8 cellular contexts compared by ENCODE assay signal in genomic region chr7:79176859-79177477, GRCh38.
A peak's percentile ranks its signal among the peaks of the same experiment; 100 is the strongest.
DNase-seq lines count a peak whose midpoint lies in the region; ATAC-seq, FAIRE-seq and TF ChIP-seq lines count a peak whose summit lies in the region.

No MANE protein-coding gene starts in this region.

- 16% methylated on average over 8 of the region's 8 CpGs for WGBS in mammary epithelial cell (ENCODE audit: low coverage, missing lambda C conversion rate)
- WGBS in HepG2 (ENCODE audit: low lambda C conversion rate) = 19% methylated on average over 8 of the region's 8 CpGs

- H3K9ac ChIP-seq in mammary epithelial cell (ENCODE audit: insufficient read depth, low read length) = no peak overlapping the region
- no peak overlapping the region for H3K9ac ChIP-seq in HepG2 (ENCODE audit: insufficient read depth, low read depth, low read length)

- H3K36me3 ChIP-seq in mammary epithelial cell (ENCODE audit: insufficient read depth, low read length) (no peaks in the 10 kb centered on the region), HepG2 (replicated peaks in 1 of 2; ENCODE audit: control insufficient read depth in 1 of 2, insufficient read depth in 2 of 2, low read length in 2 of 2) (no peaks in the 10 kb centered on the region)

- TF ChIP-seq CTCF in mammary epithelial cell (conservative IDR thresholded peaks at IDR 0.05 in 1 of 2, IDR thresholded peaks at IDR 0.05 in 1 of 2; ENCODE audit: extremely low read depth in 1 of 2, insufficient read depth in 1 of 2, low read depth in 1 of 2, low read length in 2 of 2) (peak; percentile 68 to 76), HepG2 (CRISPR knock-in tag; IDR thresholded peaks at IDR 0.05) (peak; percentile 63)

- no peaks in the 10 kb centered on the region for H3K9me3 ChIP-seq in mammary epithelial cell (replicated peaks; ENCODE audit: insufficient read depth, low read length)
- no peaks in the 10 kb centered on the region for H3K9me3 ChIP-seq in HepG2 (ENCODE audit: low read length)

- TF ChIP-seq RAD21 in HepG2 (CRISPR knock-in tag; IDR thresholded peaks at IDR 0.05) = no peak

- POLR2A ChIA-PET in HepG2 (lab: Yijun Ruan, JAX) = no interaction called here
- POLR2A ChIA-PET in activated CD8-positive, alpha-beta T cell treated with anti-CD3 and anti-CD28 coated beads, Interleukin-2, amount 10 ng/mL, durations not matched to agents 7 days and 5 days (lab: Charles Lee) = no interaction called here

- H3K27ac ChIP-seq in mammary epithelial cell (ENCODE audit: insufficient read depth, low read depth, low read length) (no peak overlapping the region), HepG2 (ENCODE audit: extremely low read length, insufficient read depth, low read length) (no peak overlapping the region)

- H3K27ac Mint-ChIP-seq in stimulated activated memory B cell treated with anti-CD40 and anti-IgM and Interleukin-4, amounts not matched to agents 10 μg/mL and 1 μg/mL and 100 μg/mL, for 72 hours = no peak overlapping the region
- H3K27ac Mint-ChIP-seq in activated CD8-positive, alpha-beta T cell treated with anti-CD3 and anti-CD28 coated beads, Interleukin-2, amount 10 ng/mL, durations not matched to agents 7 days and 5 days = no peak overlapping the region

- H3K4me1 Mint-ChIP-seq in stimulated activated memory B cell treated with anti-CD40 and anti-IgM and Interleukin-4, amounts not matched to agents 10 μg/mL and 1 μg/mL and 100 μg/mL, for 72 hours = no peaks in the 10 kb centered on the region
- H3K4me1 Mint-ChIP-seq in activated CD8-positive, alpha-beta T cell treated with anti-CD3 and anti-CD28 coated beads, Interleukin-2, amount 10 ng/mL, durations not matched to agents 7 days and 5 days (ENCODE audit: low read depth) = no peaks in the 10 kb centered on the region

- intact Hi-C loops in mammary epithelial cell (cut with micrococcal nuclease) = loop anchor here (2.0 to 5.0 kb wide), 4 partner anchors 245 to 1155 kb away; no protein-coding TSS in a partner anchor
- intact Hi-C loops in HepG2 (cut with micrococcal nuclease; ENCODE audit: unreplicated experiment) = loop anchor here (2.0 to 5.0 kb wide), 2 partner anchors 590 to 666 kb away; no protein-coding TSS in a partner anchor

- in situ Hi-C loops in mammary epithelial cell (cut with MboI; ENCODE audit: low sequenced_read_pairs in 2 of 2) = no loop called here
- in situ Hi-C loops in HepG2 (cut with HindIII; ENCODE audit: extremely low pct_ligation_motif_present, low pct_unique_long_range_greater_than_20kb) = no loop called here

- ATAC-seq in HG02981 (IDR thresholded peaks at IDR 0.05; ENCODE audit: unreplicated experiment) (peak; percentile 55), HepG2 (no peak)
- no peak for ATAC-seq in stimulated activated memory B cell treated with anti-CD40 and anti-IgM and Interleukin-4, amounts not matched to agents 10 μg/mL and 1 μg/mL and 100 μg/mL, for 72 hours
- no peak for ATAC-seq in activated CD8-positive, alpha-beta T cell treated with anti-CD3 and anti-CD28 coated beads, Interleukin-2, amount 10 ng/mL, durations not matched to agents 7 days and 5 days

- H4K20me1 ChIP-seq in mammary epithelial cell (ENCODE audit: insufficient read depth, low read length) = no peaks in the 10 kb centered on the region
- no peaks in the 10 kb centered on the region for H4K20me1 ChIP-seq in HepG2 (ENCODE audit: insufficient read depth, low read length)

- H2AFZ ChIP-seq in mammary epithelial cell (ENCODE audit: low read depth, low read length) (peak overlapping the region; percentile 71), HepG2 (ENCODE audit: low read length) (no peak overlapping the region)

- dilution Hi-C loops in mammary epithelial cell (cut with HindIII; ENCODE audit: low sequenced_read_pairs) = no loop called here

- no peaks in the 10 kb centered on the region for H3K27me3 ChIP-seq in mammary epithelial cell (ENCODE audit: insufficient read depth, low read length)
- H3K27me3 ChIP-seq in HepG2 (ENCODE audit: control insufficient read depth in 1 of 2, insufficient read depth in 2 of 2, low read length in 2 of 2) = no peaks in the 10 kb centered on the region

- no peak for TF ChIP-seq EP300 in HepG2 (IDR thresholded peaks at IDR 0.05; ENCODE audit: low read depth in 2 of 2, low read length in 2 of 2)
- TF ChIP-seq EP300 in HepG2 (CRISPR knock-in tag; IDR thresholded peaks at IDR 0.05; ENCODE audit: borderline replicate concordance) = no peak

- H3K27me3 Mint-ChIP-seq in stimulated activated memory B cell treated with anti-CD40 and anti-IgM and Interleukin-4, amounts not matched to agents 10 μg/mL and 1 μg/mL and 100 μg/mL, for 72 hours = no peaks in the 10 kb centered on the region
- H3K27me3 Mint-ChIP-seq in activated CD8-positive, alpha-beta T cell treated with anti-CD3 and anti-CD28 coated beads, Interleukin-2, amount 10 ng/mL, durations not matched to agents 7 days and 5 days (ENCODE audit: low read depth) = no peaks in the 10 kb centered on the region

- no peaks in the 10 kb centered on the region for H3K36me3 Mint-ChIP-seq in stimulated activated memory B cell treated with anti-CD40 and anti-IgM and Interleukin-4, amounts not matched to agents 10 μg/mL and 1 μg/mL and 100 μg/mL, for 72 hours
- H3K36me3 Mint-ChIP-seq in activated CD8-positive, alpha-beta T cell treated with anti-CD3 and anti-CD28 coated beads, Interleukin-2, amount 10 ng/mL, durations not matched to agents 7 days and 5 days (ENCODE audit: low read depth) = no peaks in the 10 kb centered on the region

- no peak overlapping the region for H3K4me3 Mint-ChIP-seq in stimulated activated memory B cell treated with anti-CD40 and anti-IgM and Interleukin-4, amounts not matched to agents 10 μg/mL and 1 μg/mL and 100 μg/mL, for 72 hours
- H3K4me3 Mint-ChIP-seq in activated CD8-positive, alpha-beta T cell treated with anti-CD3 and anti-CD28 coated beads, Interleukin-2, amount 10 ng/mL, durations not matched to agents 7 days and 5 days = no peak overlapping the region

- H3K4me1 ChIP-seq in mammary epithelial cell (ENCODE audit: insufficient read depth, low read length) (peaks cover under 1% of the 10 kb centered on the region), HepG2 (ENCODE audit: insufficient read depth, low read length) (no peaks in the 10 kb centered on the region)

- no peaks in the 10 kb centered on the region for H3K9me3 Mint-ChIP-seq in stimulated activated memory B cell treated with anti-CD40 and anti-IgM and Interleukin-4, amounts not matched to agents 10 μg/mL and 1 μg/mL and 100 μg/mL, for 72 hours
- no peaks in the 10 kb centered on the region for H3K9me3 Mint-ChIP-seq in activated CD8-positive, alpha-beta T cell treated with anti-CD3 and anti-CD28 coated beads, Interleukin-2, amount 10 ng/mL, durations not matched to agents 7 days and 5 days (ENCODE audit: insufficient read depth)

- peak overlapping the region; percentile 34 for H3K4me2 ChIP-seq in mammary epithelial cell (ENCODE audit: insufficient read depth, low read depth, low read length)
- H3K4me2 ChIP-seq in HepG2 (ENCODE audit: low read depth, low read length) = 0 out of 2 replicates have a peak overlapping the region, but pooled peaks have one; percentile 3

- no peak overlapping the region for H3K4me3 ChIP-seq in mammary epithelial cell (replicated peaks in 1 of 3; ENCODE audit: insufficient read depth in 1 of 3, low read depth in 2 of 3, low read length in 3 of 3)
- no peak overlapping the region for H3K4me3 ChIP-seq in HepG2 (replicated peaks in 1 of 3; ENCODE audit: insufficient read depth in 1 of 3, low read depth in 2 of 3, low read length in 3 of 3)

- TSS peak; percentile 82 for BruUV-seq in mammary epithelial cell (replicated peaks; lab: Mats Ljungman, UMichigan)
- BruUV-seq in HepG2 (replicated peaks; lab: Mats Ljungman, UMichigan) = no TSS peak

- peak; percentile 85 for DNase-seq in DMS53 (lab: John Stamatoyannopoulos, UW)
- DNase-seq in NCI-H69 (lab: John Stamatoyannopoulos, UW) = peak; percentile 80
- DNase-seq in mammary epithelial cell = peak; percentile 34
- DNase-seq in HepG2 (ENCODE audit: low spot score) = peak; percentile 10
- no peak for DNase-seq in activated naive CD4-positive, alpha-beta T cell treated with Interleukin-2 at 50 U/mL for 16 hours
- DNase-seq in activated CD8-positive, alpha-beta T cell treated with anti-CD3 and anti-CD28 coated beads, Interleukin-2, amount 10 ng/mL, durations not matched to agents 7 days and 5 days = no peak

- FAIRE-seq in HepG2 (lab: Jason Lieb, UNC) = no peak

- TF ChIP-seq POLR2A in HepG2 (IDR thresholded peaks at IDR 0.05; ENCODE audit: insufficient read depth in 1 of 2, low read depth in 2 of 2, low read length in 2 of 2) = no peak

- H3K79me2 ChIP-seq in mammary epithelial cell (ENCODE audit: insufficient read depth, low read length) (no peaks in the 10 kb centered on the region), HepG2 (ENCODE audit: insufficient read depth, low read length) (no peaks in the 10 kb centered on the region)

- CTCF ChIA-PET in mammary epithelial cell (lab: Charles Lee; ENCODE audit: low non-redundant PET) = no interaction called here
- CTCF ChIA-PET in HepG2 (lab: Yijun Ruan, JAX; ENCODE audit: low intra/inter-chr PET ratio, low total read pairs) = no interaction called here
- CTCF ChIA-PET in activated CD8-positive, alpha-beta T cell treated with anti-CD3 and anti-CD28 coated beads, Interleukin-2, amount 10 ng/mL, durations not matched to agents 7 days and 5 days (lab: Charles Lee) = no interaction called here

TF ChIP-seq in HepG2, 621 proteins besides CTCF, POLR2A, EP300 and RAD21:
- peak; percentile 44; the same call in 1 of the 2 replicates for TF ChIP-seq SMC3 (IDR thresholded peaks at IDR 0.05; ENCODE audit: low read length)
- peak; percentile 66 for TF ChIP-seq STAG1 (CRISPR knock-in tag; IDR thresholded peaks at IDR 0.05)
- TF ChIP-seq IRF9 (CRISPR knock-in tag; IDR thresholded peaks at IDR 0.05; ENCODE audit: borderline replicate concordance) = no peak

Comparison
In these comparisons a context has a peak if more than half of its experiments do, and no peak if none do; other contexts are left out.
1. DNase-seq: peak in DMS53 (single experiment), NCI-H69 (single experiment), mammary epithelial cell (single experiment) and HepG2 (single experiment); none in activated naive CD4-positive, alpha-beta T cell treated with Interleukin-2 at 50 U/mL for 16 hours (single experiment) and activated CD8-positive, alpha-beta T cell treated with anti-CD3 and anti-CD28 coated beads, Interleukin-2, amount 10 ng/mL, durations not matched to agents 7 days and 5 days (single experiment).